In genomic region chr16:66070140-66070887, GRCh38 we compare ENCODE assay signal across 12 cellular contexts.
DNase-seq lines count a peak whose midpoint lies in the region; FAIRE-seq and TF ChIP-seq lines count a peak whose summit lies in the region.
"Had no signal": no experiment of that assay in that cellular context is flagged by ENCODE, and none has a peak within 500 bp of the region (broad histone marks: within the 10 kb centered on the region; RNA-seq: fewer than 3 reads in every experiment).

No MANE protein-coding gene starts in this region.

- CTCF ChIA-PET in Calu3 (lab: Charles Lee): no interaction called here

- no peak for TF ChIP-seq POLR2A in H54 (IDR thresholded peaks at IDR 0.05; ENCODE audit: low read depth, low read length)

- H3K27ac Mint-ChIP-seq in Calu3 (ENCODE audit: unreplicated experiment): no peak overlapping the region
- H3K27ac Mint-ChIP-seq: effector memory CD8-positive, alpha-beta T cell had no signal

- H3K27me3 ChIP-seq in SJCRH30 (no peaks in the 10 kb centered on the region), left ventricle myocardium inferior (ENCODE audit: low read depth) (no peaks in the 10 kb centered on the region)
- H3K27me3 ChIP-seq: suprapubic skin had no signal

- H3K36me3 Mint-ChIP-seq in Calu3 (ENCODE audit: insufficient read depth, unreplicated experiment): no peaks in the 10 kb centered on the region

- no peak for FAIRE-seq in H54 (lab: Jason Lieb, UNC)

- H3K4me1 ChIP-seq in SJCRH30 (peaks cover 26% of the 10 kb centered on the region), left ventricle myocardium inferior (peaks cover 28% of the 10 kb centered on the region)

- H3K4me1 Mint-ChIP-seq in Calu3 (ENCODE audit: low read depth, unreplicated experiment): no peaks in the 10 kb centered on the region

- H3K36me3 ChIP-seq in SJCRH30 (no peaks in the 10 kb centered on the region), left ventricle myocardium inferior (no peaks in the 10 kb centered on the region)
- H3K36me3 ChIP-seq: suprapubic skin had no signal

- peaks cover 82% of the 10 kb centered on the region for H3K27me3 Mint-ChIP-seq in Calu3 (ENCODE audit: unreplicated experiment)

- H3K27ac ChIP-seq in SJCRH30: peak overlapping the region; percentile 1; the same call in 1 of the 2 replicates
- peak overlapping the region; percentile 7 for H3K27ac ChIP-seq in left ventricle myocardium inferior (replicated peaks)
- H3K27ac ChIP-seq: suprapubic skin had no signal

- H3K9me3 ChIP-seq in SJCRH30 (replicated peaks) (peaks cover 13% of the 10 kb centered on the region), left ventricle myocardium inferior (replicated peaks) (no peaks in the 10 kb centered on the region)
- H3K9me3 ChIP-seq: suprapubic skin had no signal

- H3K9me3 Mint-ChIP-seq in Calu3 (ENCODE audit: low read depth, unreplicated experiment): no peaks in the 10 kb centered on the region
- H3K9me3 Mint-ChIP-seq: effector memory CD8-positive, alpha-beta T cell had no signal

- no peak overlapping the region for H3K4me3 Mint-ChIP-seq in Calu3 (ENCODE audit: low read depth, unreplicated experiment)
- H3K4me3 Mint-ChIP-seq: effector memory CD8-positive, alpha-beta T cell had no signal

- DNase-seq in DMS79 (lab: John Stamatoyannopoulos, UW): peak; percentile 53
- peak; percentile 90 to 96 for DNase-seq in SJCRH30
- peak; percentile 69 for DNase-seq in left ventricle myocardium inferior
- DNase-seq in putamen (ENCODE audit: low spot score): peak; percentile 15
- DNase-seq in Calu3: no peak
- no peak for DNase-seq in DMS53 treated with DMSO at 0.1 percent for 48 hours (lab: John Stamatoyannopoulos, UW; ENCODE audit: unreplicated experiment)
- DNase-seq in H54 (ENCODE audit: insufficient read length, low spot score): no peak
- DNase-seq in HPDE6-E6E7 (ENCODE audit: extremely low spot score): no peak
- DNase-seq: activated gamma-delta T cell treated with Interleukin-2 at 50 U/mL for 16 hours; effector memory CD8-positive, alpha-beta T cell; stimulated activated CD4-positive, alpha-beta T cell treated with anti-CD3 and anti-CD28 coated beads, Interleukin-15, amount 100 ng/mL, for 24 hours had no signal

- intact Hi-C loops in left ventricle myocardium inferior (cut with micrococcal nuclease) (no loop called here), Calu3 (cut with micrococcal nuclease; ENCODE audit: unreplicated experiment) (no loop called here)

- TF ChIP-seq CTCF in left ventricle myocardium inferior (IDR thresholded peaks at IDR 0.05; ENCODE audit: borderline replicate concordance) (no peak), Calu3 (IDR thresholded peaks at IDR 0.05; ENCODE audit: unreplicated experiment) (no peak)

- no TSS peak for BruUV-seq in Calu3 (replicated peaks; lab: Mats Ljungman, UMichigan)

- H3K4me3 ChIP-seq in SJCRH30 (no peak overlapping the region), left ventricle myocardium inferior (no peak overlapping the region)
- H3K4me3 ChIP-seq: suprapubic skin had no signal

Comparison
In these comparisons a context has a peak if more than half of its experiments do, and no peak if none do; other contexts are left out.
1. DNase-seq: peak in DMS79 (single experiment), SJCRH30 (2 of 2), left ventricle myocardium inferior (single experiment) and putamen (single experiment); none in Calu3 (single experiment), DMS53 treated with DMSO at 0.1 percent for 48 hours (single experiment), H54 (single experiment) and HPDE6-E6E7 (single experiment).